9 cellular contexts compared by ENCODE assay signal in the genomic region with DNA sequence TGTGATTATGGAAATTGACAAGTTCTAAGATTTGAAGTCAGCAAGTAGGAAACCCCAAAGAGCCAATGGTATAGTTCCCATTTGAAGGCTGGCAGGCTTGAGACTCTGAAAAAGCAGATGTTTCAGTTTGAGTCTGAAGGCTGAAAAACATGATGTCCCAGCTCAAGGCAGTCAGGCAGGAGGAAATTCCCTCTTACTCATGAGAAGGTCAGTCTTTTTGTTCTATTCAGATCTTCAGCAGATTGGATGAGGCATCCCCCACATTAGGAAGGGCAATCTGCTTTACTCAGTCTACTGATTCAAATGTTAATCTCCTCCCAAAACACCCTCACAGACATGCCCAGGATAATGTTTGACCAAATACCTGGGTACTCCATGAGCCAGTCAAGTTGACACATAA.
DNase-seq lines count a peak whose midpoint lies in the region; ATAC-seq and TF ChIP-seq lines count a peak whose summit lies in the region.
"Had no signal": no experiment of that assay in that cellular context is flagged by ENCODE, and none has a peak within 500 bp of the region (broad histone marks: within the 10 kb centered on the region; RNA-seq: fewer than 3 reads in every experiment).

No MANE protein-coding gene starts in this region.

- no peaks in the 10 kb centered on the region for H3K36me3 ChIP-seq in brain microvascular endothelial cell (replicated peaks)

- H3K36me3 Mint-ChIP-seq in natural killer cell treated with Interleukin-12 subunit alpha and Interleukin-12 subunit beta and Interleukin-15 and Interleukin-18, amount 100 ng/mL, for 72 hours, result no peaks in the 10 kb centered on the region
- H3K36me3 Mint-ChIP-seq in glutamatergic neuron (ENCODE audit: unreplicated experiment) (no peaks in the 10 kb centered on the region), CD14-positive monocyte (no peaks in the 10 kb centered on the region)

- H3K27me3 ChIP-seq in brain microvascular endothelial cell (replicated peaks), result no peaks in the 10 kb centered on the region

- no peaks in the 10 kb centered on the region for H3K27me3 Mint-ChIP-seq in natural killer cell treated with Interleukin-12 subunit alpha and Interleukin-12 subunit beta and Interleukin-15 and Interleukin-18, amount 100 ng/mL, for 72 hours
- H3K27me3 Mint-ChIP-seq in glutamatergic neuron (ENCODE audit: unreplicated experiment) (peaks cover 2% of the 10 kb centered on the region), CD14-positive monocyte (ENCODE audit: low read depth in 3 of 3) (peaks cover 0 to 2% (median 0%) of the 10 kb centered on the region in 3 donors)

- no peak overlapping the region for H3K27ac Mint-ChIP-seq in natural killer cell treated with Interleukin-12 subunit alpha and Interleukin-12 subunit beta and Interleukin-15 and Interleukin-18, amount 100 ng/mL, for 72 hours
- H3K27ac Mint-ChIP-seq in glutamatergic neuron (ENCODE audit: unreplicated experiment) (no peak overlapping the region), CD14-positive monocyte (peak overlapping the region in 2 of 7 donors; percentile 28 to 58)

- intact Hi-C loops in CD14-positive monocyte (cut with micrococcal nuclease), result no loop called here

- ATAC-seq in GM18502 (IDR thresholded peaks at IDR 0.05; ENCODE audit: poor library complexity, unreplicated experiment) (peak; percentile 95), GM19463 (IDR thresholded peaks at IDR 0.05; ENCODE audit: unreplicated experiment) (peak; percentile 93), HG03095 (IDR thresholded peaks at IDR 0.05; ENCODE audit: unreplicated experiment) (peak; percentile 93)
- ATAC-seq in natural killer cell treated with Interleukin-12 subunit alpha and Interleukin-12 subunit beta and Interleukin-15 and Interleukin-18, amount 100 ng/mL, for 72 hours, result no peak
- ATAC-seq: K562 had no signal

- no peak overlapping the region for H3K4me3 Mint-ChIP-seq in natural killer cell treated with Interleukin-12 subunit alpha and Interleukin-12 subunit beta and Interleukin-15 and Interleukin-18, amount 100 ng/mL, for 72 hours
- H3K4me3 Mint-ChIP-seq in glutamatergic neuron (ENCODE audit: unreplicated experiment) (no peak overlapping the region), CD14-positive monocyte (no peak overlapping the region)

- TF ChIP-seq CTCF in brain microvascular endothelial cell (IDR thresholded peaks at IDR 0.05; ENCODE audit: low read depth, low read length, missing control alignments), result no peak
- no peak for TF ChIP-seq CTCF in glutamatergic neuron (IDR thresholded peaks at IDR 0.05; ENCODE audit: partially characterized antibody, unreplicated experiment)
- no peak for TF ChIP-seq CTCF in CD14-positive monocyte (IDR thresholded peaks at IDR 0.05)

- H3K4me3 ChIP-seq in brain microvascular endothelial cell (ENCODE audit: low read depth, low read length), result no peak overlapping the region
- H3K4me3 ChIP-seq: K562 had no signal

- in situ Hi-C loops in brain microvascular endothelial cell (cut with HindIII; ENCODE audit: low pct_ligation_motif_present, low sequenced_read_pairs), result no loop called here

- no peaks in the 10 kb centered on the region for H3K4me1 Mint-ChIP-seq in natural killer cell treated with Interleukin-12 subunit alpha and Interleukin-12 subunit beta and Interleukin-15 and Interleukin-18, amount 100 ng/mL, for 72 hours (ENCODE audit: low read depth in 2 of 2)
- peaks cover 8% of the 10 kb centered on the region for H3K4me1 Mint-ChIP-seq in glutamatergic neuron (ENCODE audit: low read depth, unreplicated experiment)
- no peaks in the 10 kb centered on the region for H3K4me1 Mint-ChIP-seq in CD14-positive monocyte

- peak; percentile 26 for DNase-seq in brain microvascular endothelial cell
- DNase-seq in natural killer cell treated with Interleukin-12 subunit alpha and Interleukin-12 subunit beta and Interleukin-15 and Interleukin-18, amount 100 ng/mL, for 72 hours (ENCODE audit: low spot score), result no peak
- no peak for DNase-seq in glutamatergic neuron
- DNase-seq in CD14-positive monocyte (ENCODE audit: low spot score), result no peak
- no peak for DNase-seq in activated gamma-delta T cell treated with Interleukin-2 at 50 U/mL for 16 hours

- H3K27ac ChIP-seq in brain microvascular endothelial cell, result no peak overlapping the region

- no peaks in the 10 kb centered on the region for H3K9me3 Mint-ChIP-seq in natural killer cell treated with Interleukin-12 subunit alpha and Interleukin-12 subunit beta and Interleukin-15 and Interleukin-18, amount 100 ng/mL, for 72 hours
- H3K9me3 Mint-ChIP-seq in glutamatergic neuron (ENCODE audit: unreplicated experiment) (no peaks in the 10 kb centered on the region), CD14-positive monocyte (peaks cover 0 to 12% (median 3%) of the 10 kb centered on the region in 7 donors)

Comparison
In these comparisons a context has a peak if more than half of its experiments do, and no peak if none do; other contexts are left out.
1. ATAC-seq: peak in GM18502 (single experiment), GM19463 (single experiment) and HG03095 (single experiment); none in natural killer cell treated with Interleukin-12 subunit alpha and Interleukin-12 subunit beta and Interleukin-15 and Interleukin-18, amount 100 ng/mL, for 72 hours (0 of 2).